ENCODE assay signal across 1 cellular context in the genomic region with DNA sequence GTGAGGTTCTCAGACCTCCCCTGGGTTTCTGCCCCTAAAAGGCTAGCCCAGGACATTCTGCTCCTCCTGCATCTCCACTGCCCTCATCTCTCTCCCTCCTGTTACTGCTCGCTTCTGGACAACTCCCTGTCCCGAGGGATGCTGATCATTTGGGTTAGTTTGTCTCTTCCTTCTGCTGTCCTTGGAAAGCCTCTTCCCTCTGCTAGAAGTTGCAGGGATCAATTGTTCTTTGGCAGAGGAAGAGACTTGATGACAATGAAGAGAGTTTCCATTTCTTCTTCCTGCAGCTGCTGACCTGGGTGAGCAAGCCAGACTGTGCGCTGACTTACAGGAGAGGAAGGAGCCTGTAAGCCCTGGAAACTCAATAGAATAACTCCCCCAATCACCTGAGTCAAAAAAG.
TF ChIP-seq lines count a peak whose summit lies in the region.

No MANE protein-coding gene starts in this region.

TF ChIP-seq in IMR-90, 13 proteins besides CTCF, POLR2A, EP300 and RAD21:
- TF ChIP-seq MAFK (IDR thresholded peaks at IDR 0.05; ENCODE audit: low read depth, low read length) (no peak), RFX5 (IDR thresholded peaks at IDR 0.05; ENCODE audit: low read depth, low read length) (no peak), CHD1 (IDR thresholded peaks at IDR 0.05; ENCODE audit: low read depth, low read length) (no peak), SMC3 (IDR thresholded peaks at IDR 0.05; ENCODE audit: low read depth, low read length) (no peak)
